35 cellular contexts compared by ENCODE assay signal in the genomic region with DNA sequence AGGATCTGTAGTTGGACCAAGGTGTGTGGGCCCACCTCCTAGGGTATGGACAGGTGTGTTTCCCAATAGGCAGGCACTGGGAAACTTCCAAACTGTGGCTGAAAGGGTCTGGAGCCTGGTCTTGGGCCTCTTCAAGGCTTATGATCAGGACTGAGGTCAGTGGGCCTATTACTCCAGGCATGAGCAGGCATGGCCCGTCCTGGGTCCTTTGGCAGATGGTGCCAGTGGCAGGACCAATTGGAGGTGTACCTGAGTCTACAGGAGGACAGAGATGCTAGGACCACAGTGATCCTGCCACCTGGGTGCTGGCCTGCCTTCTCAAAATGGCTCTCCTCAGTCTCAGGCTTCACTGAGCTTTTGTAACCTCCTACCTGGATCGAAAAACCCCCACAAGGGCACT.
"Had no signal": no experiment of that assay in that cellular context is flagged by ENCODE, and none has a peak within 500 bp of the region (broad histone marks: within the 10 kb centered on the region; RNA-seq: fewer than 3 reads in every experiment).

No MANE protein-coding gene starts in this region.

- H3K9ac ChIP-seq: KMS-11 had no signal

- H3K27ac ChIP-seq: KMS-11 had no signal

- H3K27me3 ChIP-seq: MG63 had no signal

- H3K36me3 ChIP-seq: MG63 had no signal

- H3K4me2 ChIP-seq: KMS-11 had no signal

- DNase-seq: Karpas-422, Kasumi-1, KG1, MG63, MM.1S, MV-4-11, NCI-H1048, NCI-H1092, NCI-H1092 treated with DMSO at 0.1 percent for 48 hours, NCI-H1105, NCI-H1105 treated with DMSO at 0.1 percent for 48 hours, NCI-H1417, NCI-H1417 treated with DMSO at 0.1 percent for 48 hours, NCI-H1436, NCI-H1436 treated with DMSO at 0.1 percent for 48 hours, NCI-H146, NCI-H1694, NCI-H1694 treated with DMSO at 0.1 percent for 48 hours, NCI-H187, NCI-H187 treated with DMSO at 0.1 percent for 48 hours, NCI-H1930, NCI-H2029, NCI-H2029 treated with DMSO at 0.1 percent for 48 hours, NCI-H2081, NCI-H2081 treated with DMSO at 0.1 percent for 48 hours, NCI-H2107, NCI-H2171, NCI-H2171 treated with DMSO at 0.1 percent for 48 hours, NCI-H2227 treated with DMSO at 0.1 percent for 48 hours, NCI-H226, NCI-H345, NCI-H446, NCI-H446 treated with DMSO at 0.1 percent for 48 hours, NCI-H510A had no signal

- H3K4me3 ChIP-seq: MG63 had no signal

- H3K9me3 ChIP-seq: MG63 had no signal
